In genomic region chr16:90107060-90107459, GRCh38 we compare ENCODE assay signal across 23 cellular contexts. TPM values are rescaled to one million over a fixed set of nuclear protein-coding genes. Genes with fewer than 3 reads are reported as not detected.
"Had no signal": no experiment of that assay in that cellular context is flagged by ENCODE, and none has a peak within 500 bp of the region (broad histone marks: within the 10 kb centered on the region; RNA-seq: fewer than 3 reads in every experiment).

No MANE protein-coding gene starts in this region.

RNA-seq across cellular contexts. Expression of gene PRDM7, which starts 29.9 kb away (rescaled TPM):
- total RNA-seq: dermis microvascular lymphatic vessel endothelial cell; esophagus muscularis mucosa; fibroblast of lung; foreskin keratinocyte; gastroesophageal sphincter; heart left ventricle; hepatocyte; kidney; left ventricle myocardium superior; lower lobe of right lung; mucosa of descending colon; natural killer cell treated with Interleukin-12 subunit alpha and Interleukin-12 subunit beta and Interleukin-15 and Interleukin-18, amount 100 ng/mL, for 72 hours; neural crest cell; omental fat pad; right atrium auricular region; sciatic nerve; smooth muscle cell; stomach; subcutaneous adipose tissue; temporal lobe; thyroid gland; ureter; vagina had no signal
- polyA plus RNA-seq: fibroblast of lung, foreskin keratinocyte, heart left ventricle, hepatocyte, smooth muscle cell, stomach had no signal
